8 cellular contexts compared by ENCODE assay signal in genomic region chr14:105419305-105420091, GRCh38. TPM values are rescaled to one million over a fixed set of nuclear protein-coding genes. Genes with fewer than 3 reads are reported as not detected.
DNase-seq lines count a peak whose midpoint lies in the region; ATAC-seq and TF ChIP-seq lines count a peak whose summit lies in the region.

Gene MTA1 (plus strand): TSS chr14:105419827. CDS start chr14:105420036, 209 bp downstream.

- peaks cover 2% of the 10 kb centered on the region for H3K27me3 Mint-ChIP-seq in activated T-cell treated with anti-CD3 and anti-CD28 coated beads, Interleukin-2, amount 50 U/mL, for 4 hours (ENCODE audit: low read depth)
- H3K27me3 Mint-ChIP-seq in natural killer cell treated with Interleukin-12 subunit alpha and Interleukin-12 subunit beta and Interleukin-15 and Interleukin-18, amount 100 ng/mL, for 72 hours, result no peaks in the 10 kb centered on the region

- H3K36me3 Mint-ChIP-seq in activated T-cell treated with anti-CD3 and anti-CD28 coated beads, Interleukin-2, amount 50 U/mL, for 4 hours (ENCODE audit: insufficient read depth), result no peaks in the 10 kb centered on the region
- no peaks in the 10 kb centered on the region for H3K36me3 Mint-ChIP-seq in natural killer cell treated with Interleukin-12 subunit alpha and Interleukin-12 subunit beta and Interleukin-15 and Interleukin-18, amount 100 ng/mL, for 72 hours

- no peaks in the 10 kb centered on the region for H3K9me3 Mint-ChIP-seq in activated T-cell treated with anti-CD3 and anti-CD28 coated beads, Interleukin-2, amount 50 U/mL, for 4 hours
- no peaks in the 10 kb centered on the region for H3K9me3 Mint-ChIP-seq in natural killer cell treated with Interleukin-12 subunit alpha and Interleukin-12 subunit beta and Interleukin-15 and Interleukin-18, amount 100 ng/mL, for 72 hours

- TF ChIP-seq CTCF in transverse colon (IDR thresholded peaks at IDR 0.05), result no peak

- H3K4me1 Mint-ChIP-seq in activated T-cell treated with anti-CD3 and anti-CD28 coated beads, Interleukin-2, amount 50 U/mL, for 4 hours (ENCODE audit: low read depth), result peaks cover 29% of the 10 kb centered on the region
- peaks cover 11 to 22% of the 10 kb centered on the region in 2 donors for H3K4me1 Mint-ChIP-seq in natural killer cell treated with Interleukin-12 subunit alpha and Interleukin-12 subunit beta and Interleukin-15 and Interleukin-18, amount 100 ng/mL, for 72 hours (ENCODE audit: low read depth in 2 of 2)

- intact Hi-C loops in transverse colon (cut with DNase I; ENCODE audit: low total_unique reads), result no loop called here

- H3K4me1 ChIP-seq in transverse colon, result peaks cover 25 to 46% (median 40%) of the 10 kb centered on the region in 4 donors

- peak within 1 kb of the TSS; percentile 75 to 83 (median 82) for H3K27ac ChIP-seq in transverse colon

- H3K9me3 ChIP-seq in transverse colon, result no peaks in the 10 kb centered on the region

- no peaks in the 10 kb centered on the region for H3K36me3 ChIP-seq in transverse colon

- 4% methylated on average over 35 of the region's 93 CpGs; no CpG with 5 or more reads in 1 of the 2 donors for WGBS in transverse colon (ENCODE audit: low coverage in 1 of 2), 2 donors

- no peaks in the 10 kb centered on the region for H3K27me3 ChIP-seq in transverse colon

- in situ Hi-C loops in transverse colon (cut with MboI; ENCODE audit: low pct_ligation_motif_present in 1 of 4, low pct_unique_long_range_greater_than_20kb in 1 of 4, low sequenced_read_pairs in 3 of 4), result no loop called here

- TF ChIP-seq EP300 in transverse colon (IDR thresholded peaks at IDR 0.05; ENCODE audit: low read depth), result no peak

- TF ChIP-seq POLR2A in transverse colon (IDR thresholded peaks at IDR 0.05), result peak; percentile 20

- peak within 1 kb of the TSS; percentile 90 for H3K4me3 Mint-ChIP-seq in activated T-cell treated with anti-CD3 and anti-CD28 coated beads, Interleukin-2, amount 50 U/mL, for 4 hours
- H3K4me3 Mint-ChIP-seq in natural killer cell treated with Interleukin-12 subunit alpha and Interleukin-12 subunit beta and Interleukin-15 and Interleukin-18, amount 100 ng/mL, for 72 hours, result peak within 1 kb of the TSS; percentile 90

- ATAC-seq in GM21529 (IDR thresholded peaks at IDR 0.05; ENCODE audit: unreplicated experiment) (peak; percentile 53), HG03196 (IDR thresholded peaks at IDR 0.05; ENCODE audit: unreplicated experiment) (no peak)
- ATAC-seq in activated T-cell treated with anti-CD3 and anti-CD28 coated beads, Interleukin-2, amount 50 U/mL, for 4 hours, result peak; percentile 63 to 64
- peak; percentile 83 to 89 for ATAC-seq in natural killer cell treated with Interleukin-12 subunit alpha and Interleukin-12 subunit beta and Interleukin-15 and Interleukin-18, amount 100 ng/mL, for 72 hours

- peak within 1 kb of the TSS; percentile 82 to 86 for H3K27ac Mint-ChIP-seq in natural killer cell treated with Interleukin-12 subunit alpha and Interleukin-12 subunit beta and Interleukin-15 and Interleukin-18, amount 100 ng/mL, for 72 hours

- DNase-seq in COLO829 (ENCODE audit: low spot score) (peak; percentile 29), NCI-H510A treated with DMSO at 0.1 percent for 48 hours (lab: John Stamatoyannopoulos, UW) (peak; percentile 23), fibroblast of gingiva (ENCODE audit: low read depth) (peak; percentile 28), transverse colon (peak; percentile 54)
- peak; percentile 41 for DNase-seq in activated T-cell treated with anti-CD3 and anti-CD28 coated beads, Interleukin-2, amount 50 U/mL, for 4 hours
- DNase-seq in natural killer cell treated with Interleukin-12 subunit alpha and Interleukin-12 subunit beta and Interleukin-15 and Interleukin-18, amount 100 ng/mL, for 72 hours (ENCODE audit: low spot score), result no peak

- peak within 1 kb of the TSS; percentile 74 to 82 (median 77) for H3K4me3 ChIP-seq in transverse colon

RNA-seq across cellular contexts. Expression of gene MTA1, which starts in this region (rescaled TPM):
- total RNA-seq in activated T-cell treated with anti-CD3 and anti-CD28 coated beads, Interleukin-2, amount 50 U/mL, for 4 hours, result 100 to 1,000 TPM; 154 to 166 (median 154) TPM
- total RNA-seq in natural killer cell treated with Interleukin-12 subunit alpha and Interleukin-12 subunit beta and Interleukin-15 and Interleukin-18, amount 100 ng/mL, for 72 hours, result 100 to 1,000 TPM in 1 of 2 donors, 10 to 100 TPM in 1; 93.4 to 252 TPM
- total RNA-seq in transverse colon, result 100 to 1,000 TPM in 2 of 4 donors, 10 to 100 TPM in 2; 79.4 to 293 (median 106) TPM
